ENCODE assay signal across 14 cellular contexts in genomic region chr3:40451551-40451950, GRCh38. TPM values are rescaled to one million over a fixed set of nuclear protein-coding genes. Genes with fewer than 3 reads are reported as not detected.
DNase-seq lines count a peak whose midpoint lies in the region; ATAC-seq and TF ChIP-seq lines count a peak whose summit lies in the region.
"Had no signal": no experiment of that assay in that cellular context is flagged by ENCODE, and none has a peak within 500 bp of the region (broad histone marks: within the 10 kb centered on the region; RNA-seq: fewer than 3 reads in every experiment).

No MANE protein-coding gene starts in this region.

- peaks cover 12% of the 10 kb centered on the region for H3K4me1 ChIP-seq in CD4-positive, CD25-positive, alpha-beta regulatory T cell (ENCODE audit: control insufficient read depth, insufficient read depth, low read length, poor library complexity, severe bottlenecking)
- H3K4me1 ChIP-seq in Caco-2, result no peaks in the 10 kb centered on the region
- H3K4me1 ChIP-seq in naive thymus-derived CD4-positive, alpha-beta T cell (ENCODE audit: control insufficient read depth in 2 of 2, insufficient read depth in 2 of 2, low read length in 2 of 2), result peaks cover 9 to 13% of the 10 kb centered on the region in 2 donors

- peaks cover 0 to 2% (median 0%) of the 10 kb centered on the region in 7 donors for H3K9me3 Mint-ChIP-seq in CD4-positive, CD25-positive, alpha-beta regulatory T cell
- no peaks in the 10 kb centered on the region for H3K9me3 Mint-ChIP-seq in Caco-2 (ENCODE audit: unreplicated experiment)
- no peaks in the 10 kb centered on the region for H3K9me3 Mint-ChIP-seq in activated T-helper 2 cell treated with anti-CD3 and anti-CD28 coated beads, Interferon-gamma antibody, Interleukin-2, Interleukin-4, amounts not matched to agents 10 μg/mL and 5 μg/mL and 100 μg/mL, durations not matched to agents 14 hours and 24 hours and 36 hours
- H3K9me3 Mint-ChIP-seq in naive thymus-derived CD4-positive, alpha-beta T cell, result peaks cover 0 to 2% (median 0%) of the 10 kb centered on the region in 11 donors
- H3K9me3 Mint-ChIP-seq: CD14-positive monocyte had no signal

- no peaks in the 10 kb centered on the region for H3K27me3 Mint-ChIP-seq in CD4-positive, CD25-positive, alpha-beta regulatory T cell
- H3K27me3 Mint-ChIP-seq in Caco-2 (ENCODE audit: insufficient read depth, unreplicated experiment), result no peaks in the 10 kb centered on the region
- H3K27me3 Mint-ChIP-seq in activated T-helper 2 cell treated with anti-CD3 and anti-CD28 coated beads, Interferon-gamma antibody, Interleukin-2, Interleukin-4, amounts not matched to agents 10 μg/mL and 5 μg/mL and 100 μg/mL, durations not matched to agents 14 hours and 24 hours and 36 hours (ENCODE audit: low read depth), result no peaks in the 10 kb centered on the region
- no peaks in the 10 kb centered on the region for H3K27me3 Mint-ChIP-seq in naive thymus-derived CD4-positive, alpha-beta T cell

- H3K27ac ChIP-seq in CD4-positive, CD25-positive, alpha-beta regulatory T cell (ENCODE audit: insufficient read depth, low read length, poor library complexity, severe bottlenecking), result no peak overlapping the region
- H3K27ac ChIP-seq in naive thymus-derived CD4-positive, alpha-beta T cell (ENCODE audit: low read depth, low read length), result no peak overlapping the region

- peak overlapping the region; percentile 24 to 91 (median 36) for H3K4me3 Mint-ChIP-seq in CD4-positive, CD25-positive, alpha-beta regulatory T cell
- peak overlapping the region; percentile 82 for H3K4me3 Mint-ChIP-seq in Caco-2 (ENCODE audit: unreplicated experiment)
- peak overlapping the region; percentile 9 for H3K4me3 Mint-ChIP-seq in activated T-helper 2 cell treated with anti-CD3 and anti-CD28 coated beads, Interferon-gamma antibody, Interleukin-2, Interleukin-4, amounts not matched to agents 10 μg/mL and 5 μg/mL and 100 μg/mL, durations not matched to agents 14 hours and 24 hours and 36 hours (ENCODE audit: low read depth)
- H3K4me3 Mint-ChIP-seq in naive thymus-derived CD4-positive, alpha-beta T cell, result peak overlapping the region in 6 of 10 donors; percentile 1 to 99 (median 90)

- DNase-seq in CD4-positive, CD25-positive, alpha-beta regulatory T cell, result no peak
- DNase-seq in Caco-2 (no peak), HuH-7.5 (ENCODE audit: low spot score) (no peak), inferior parietal cortex (ENCODE audit: extremely low spot score) (no peak)
- DNase-seq in activated T-helper 2 cell treated with anti-CD3 and anti-CD28 coated beads, Interferon-gamma antibody, Interleukin-2, Interleukin-4, amounts not matched to agents 10 μg/mL and 5 μg/mL and 100 μg/mL, durations not matched to agents 14 hours and 24 hours and 36 hours (ENCODE audit: low spot score), result no peak
- DNase-seq in naive thymus-derived CD4-positive, alpha-beta T cell, result no peak
- DNase-seq: cortex of kidney, heart right ventricle, kidney glomerular epithelial cell, substantia nigra had no signal

- peaks cover 15% of the 10 kb centered on the region for H3K36me3 Mint-ChIP-seq in CD4-positive, CD25-positive, alpha-beta regulatory T cell
- H3K36me3 Mint-ChIP-seq in Caco-2 (ENCODE audit: insufficient read depth, unreplicated experiment), result peaks cover 2% of the 10 kb centered on the region
- no peaks in the 10 kb centered on the region for H3K36me3 Mint-ChIP-seq in activated T-helper 2 cell treated with anti-CD3 and anti-CD28 coated beads, Interferon-gamma antibody, Interleukin-2, Interleukin-4, amounts not matched to agents 10 μg/mL and 5 μg/mL and 100 μg/mL, durations not matched to agents 14 hours and 24 hours and 36 hours (ENCODE audit: low read depth)
- H3K36me3 Mint-ChIP-seq in naive thymus-derived CD4-positive, alpha-beta T cell, result peaks cover 0 to 10% (median 2%) of the 10 kb centered on the region in 5 donors

- POLR2A ChIA-PET in Caco-2 (lab: Charles Lee), result interaction anchor here (0.5 to 1.2 kb wide), 2 partner anchors 54 to 125 kb away, joined by 4 to 6 read pairs; partner anchors contain the start of gene ZNF620
- POLR2A ChIA-PET in naive thymus-derived CD4-positive, alpha-beta T cell (lab: Charles Lee), result interaction anchor here (0.8 to 4.9 kb wide), 7 partner anchors 10 to 143 kb away, joined by 3 to 37 read pairs (median 6); partner anchors contain the start of genes EIF1B and ZNF621

- H3K36me3 ChIP-seq in CD4-positive, CD25-positive, alpha-beta regulatory T cell (ENCODE audit: control insufficient read depth, insufficient read depth, low read length), result peaks cover under 1% of the 10 kb centered on the region
- H3K36me3 ChIP-seq in Caco-2 (ENCODE audit: control insufficient read depth, insufficient read depth, low read length), result no peaks in the 10 kb centered on the region; the same call in 1 of the 2 replicates
- no peaks in the 10 kb centered on the region for H3K36me3 ChIP-seq in naive thymus-derived CD4-positive, alpha-beta T cell (ENCODE audit: control insufficient read depth in 2 of 3, insufficient read depth in 3 of 3, low read length in 3 of 3)

- TF ChIP-seq CTCF in Caco-2 (IDR thresholded peaks at IDR 0.05; ENCODE audit: insufficient read depth in 1 of 2, low read depth in 1 of 2, low read length in 1 of 2, severe bottlenecking in 1 of 2, unreplicated experiment in 1 of 2), result no peak

- intact Hi-C loops in Caco-2 (cut with micrococcal nuclease; ENCODE audit: unreplicated experiment), result no loop called here
- intact Hi-C loops in activated T-helper 2 cell treated with anti-CD3 and anti-CD28 coated beads, Interferon-gamma antibody, Interleukin-2, Interleukin-4, amounts not matched to agents 10 μg/mL and 5 μg/mL and 100 μg/mL, durations not matched to agents 14 hours and 24 hours and 36 hours (cut with micrococcal nuclease), result loop anchor here (5.0 to 10.0 kb wide), 2 partner anchors 1044 to 1643 kb away; partner anchors contain the start of genes RPSA and TRAK1
- intact Hi-C loops in naive thymus-derived CD4-positive, alpha-beta T cell (cut with micrococcal nuclease), result loop anchor here (5.0 to 10.0 kb wide), 4 partner anchors 259 to 1563 kb away; partner anchors contain the start of genes RPSA (in 1 of the 2), SCN11A (in 1 of the 2) and WDR48 (in 1 of the 2)

- no peaks in the 10 kb centered on the region for H3K27me3 ChIP-seq in CD4-positive, CD25-positive, alpha-beta regulatory T cell (ENCODE audit: control insufficient read depth, insufficient read depth, low read length)
- H3K27me3 ChIP-seq in Caco-2 (replicated peaks; ENCODE audit: control insufficient read depth, insufficient read depth, low read length), result no peaks in the 10 kb centered on the region
- H3K27me3 ChIP-seq in naive thymus-derived CD4-positive, alpha-beta T cell (ENCODE audit: control insufficient read depth in 2 of 2, insufficient read depth in 2 of 2, low read length in 2 of 2), result no peaks in the 10 kb centered on the region
- H3K27me3 ChIP-seq: ascending aorta, heart right ventricle had no signal

- CTCF ChIA-PET in Caco-2 (lab: Charles Lee), result no interaction called here
- CTCF ChIA-PET in naive thymus-derived CD4-positive, alpha-beta T cell (lab: Charles Lee), result interaction anchor here (0.7 kb wide), 1 partner anchor 122 kb away, joined by 3 read pairs; no protein-coding TSS in a partner anchor

- H3K4me1 Mint-ChIP-seq in CD4-positive, CD25-positive, alpha-beta regulatory T cell, result peaks cover 0 to 31% (median 24%) of the 10 kb centered on the region in 4 donors
- peaks cover 13% of the 10 kb centered on the region for H3K4me1 Mint-ChIP-seq in Caco-2 (ENCODE audit: low read depth, unreplicated experiment)
- H3K4me1 Mint-ChIP-seq in activated T-helper 2 cell treated with anti-CD3 and anti-CD28 coated beads, Interferon-gamma antibody, Interleukin-2, Interleukin-4, amounts not matched to agents 10 μg/mL and 5 μg/mL and 100 μg/mL, durations not matched to agents 14 hours and 24 hours and 36 hours (ENCODE audit: low read depth), result peaks cover 20% of the 10 kb centered on the region
- H3K4me1 Mint-ChIP-seq in naive thymus-derived CD4-positive, alpha-beta T cell, result peaks cover 15 to 43% (median 32%) of the 10 kb centered on the region in 7 donors

- peak overlapping the region in 1 of 3 donors; percentile 55 for H3K27ac Mint-ChIP-seq in CD4-positive, CD25-positive, alpha-beta regulatory T cell
- no peak overlapping the region for H3K27ac Mint-ChIP-seq in Caco-2 (ENCODE audit: unreplicated experiment)
- H3K27ac Mint-ChIP-seq in activated T-helper 2 cell treated with anti-CD3 and anti-CD28 coated beads, Interferon-gamma antibody, Interleukin-2, Interleukin-4, amounts not matched to agents 10 μg/mL and 5 μg/mL and 100 μg/mL, durations not matched to agents 14 hours and 24 hours and 36 hours, result no peak overlapping the region
- H3K27ac Mint-ChIP-seq in naive thymus-derived CD4-positive, alpha-beta T cell, result peak overlapping the region in 7 of 9 donors; percentile 12 to 98 (median 49)

- H3K9me3 ChIP-seq in CD4-positive, CD25-positive, alpha-beta regulatory T cell (ENCODE audit: control insufficient read depth in 2 of 2, low read length in 2 of 2), result no peaks in the 10 kb centered on the region
- H3K9me3 ChIP-seq in Caco-2, result no peaks in the 10 kb centered on the region
- no peaks in the 10 kb centered on the region for H3K9me3 ChIP-seq in naive thymus-derived CD4-positive, alpha-beta T cell (ENCODE audit: control insufficient read depth in 2 of 3, low read length in 3 of 3)
- H3K9me3 ChIP-seq: ascending aorta, heart right ventricle had no signal

- no peak overlapping the region for H3K4me3 ChIP-seq in CD4-positive, CD25-positive, alpha-beta regulatory T cell (ENCODE audit: low read depth, low read length)
- H3K4me3 ChIP-seq in Caco-2 (ENCODE audit: low read depth, low read length), result no peak overlapping the region
- no peak overlapping the region for H3K4me3 ChIP-seq in naive thymus-derived CD4-positive, alpha-beta T cell (ENCODE audit: low read length)

- ATAC-seq in CD4-positive, CD25-positive, alpha-beta regulatory T cell (ENCODE audit: low read depth in 2 of 2), result no peak
- ATAC-seq in naive thymus-derived CD4-positive, alpha-beta T cell, result no peak
- no peak for ATAC-seq in HG03159 (IDR thresholded peaks at IDR 0.05; ENCODE audit: unreplicated experiment)
- ATAC-seq: esophagus mucosa, heart right ventricle had no signal

- BruUV-seq in Caco-2 (replicated peaks; lab: Mats Ljungman, UMichigan), result no TSS peak

RNA-seq across cellular contexts. Expression of gene RPL14, which starts 5.6 kb away (rescaled TPM):
- 2,234 TPM for total RNA-seq in CD4-positive, CD25-positive, alpha-beta regulatory T cell
- 1,000 to 10,000 TPM in 3 of 4 donors, 100 to 1,000 TPM in 1; 926 to 1,854 (median 1,324) TPM for polyA plus RNA-seq in CD4-positive, CD25-positive, alpha-beta regulatory T cell
- 1,589 and 1,699 TPM in 2 replicates for total RNA-seq in Caco-2 (2022)
- 2,421 and 2,433 TPM in 2 replicates for total RNA-seq in activated T-helper 2 cell treated with anti-CD3 and anti-CD28 coated beads, Interferon-gamma antibody, Interleukin-2, Interleukin-4, amounts not matched to agents 10 μg/mL and 5 μg/mL and 100 μg/mL, durations not matched to agents 14 hours and 24 hours and 36 hours
- total RNA-seq in naive thymus-derived CD4-positive, alpha-beta T cell, result 1,000 to 10,000 TPM; 2,135 to 3,746 (median 3,320) TPM
- 1,000 to 10,000 TPM; 1,689 to 2,002 TPM for polyA plus RNA-seq in naive thymus-derived CD4-positive, alpha-beta T cell

RNA-seq across cellular contexts. Expression of gene ZNF619, which starts 25.4 kb away (rescaled TPM):
- 5.3 TPM for total RNA-seq in CD4-positive, CD25-positive, alpha-beta regulatory T cell
- 1 to 10 TPM; 2.1 to 4.0 (median 3.2) TPM for polyA plus RNA-seq in CD4-positive, CD25-positive, alpha-beta regulatory T cell
- total RNA-seq in Caco-2 (2022), result 4.9 and 6.8 TPM in 2 replicates
- 7.8 and 9.1 TPM in 2 replicates for total RNA-seq in activated T-helper 2 cell treated with anti-CD3 and anti-CD28 coated beads, Interferon-gamma antibody, Interleukin-2, Interleukin-4, amounts not matched to agents 10 μg/mL and 5 μg/mL and 100 μg/mL, durations not matched to agents 14 hours and 24 hours and 36 hours
- total RNA-seq in naive thymus-derived CD4-positive, alpha-beta T cell, result 10 to 100 TPM in 3 of 5 experiments, 1 to 10 TPM in 2; 5.0 to 13.9 (median 12.3) TPM
- 1 to 10 TPM; 2.9 to 3.2 TPM for polyA plus RNA-seq in naive thymus-derived CD4-positive, alpha-beta T cell

RNA-seq across cellular contexts. Expression of gene ZNF620, which starts 54.3 kb away (rescaled TPM):
- 2.4 TPM for total RNA-seq in CD4-positive, CD25-positive, alpha-beta regulatory T cell
- polyA plus RNA-seq in CD4-positive, CD25-positive, alpha-beta regulatory T cell, result 1 to 10 TPM; 2.6 to 4.5 (median 3.4) TPM
- 11.9 and 12.1 TPM in 2 replicates for total RNA-seq in Caco-2 (2022)
- total RNA-seq in activated T-helper 2 cell treated with anti-CD3 and anti-CD28 coated beads, Interferon-gamma antibody, Interleukin-2, Interleukin-4, amounts not matched to agents 10 μg/mL and 5 μg/mL and 100 μg/mL, durations not matched to agents 14 hours and 24 hours and 36 hours, result 6.3 and 6.7 TPM in 2 replicates
- total RNA-seq in naive thymus-derived CD4-positive, alpha-beta T cell, result 1 to 10 TPM; 1.3 to 6.4 (median 3.3) TPM
- polyA plus RNA-seq in naive thymus-derived CD4-positive, alpha-beta T cell, result 1 to 10 TPM; 3.6 to 3.8 TPM
- total RNA-seq: ascending aorta had no signal

Comparison
In these comparisons a context has a peak if more than half of its experiments do, and no peak if none do; other contexts are left out.
1. H3K27ac Mint-ChIP-seq: peak in naive thymus-derived CD4-positive, alpha-beta T cell (7 of 9); none in Caco-2 (single experiment) and activated T-helper 2 cell treated with anti-CD3 and anti-CD28 coated beads, Interferon-gamma antibody, Interleukin-2, Interleukin-4, amounts not matched to agents 10 μg/mL and 5 μg/mL and 100 μg/mL, durations not matched to agents 14 hours and 24 hours and 36 hours (single experiment).
2. H3K4me3 Mint-ChIP-seq: peak in every context shown above with its lines; median percentile 90 in naive thymus-derived CD4-positive, alpha-beta T cell; 82 in Caco-2; 36 in CD4-positive, CD25-positive, alpha-beta regulatory T cell; 9 in activated T-helper 2 cell treated with anti-CD3 and anti-CD28 coated beads, Interferon-gamma antibody, Interleukin-2, Interleukin-4, amounts not matched to agents 10 μg/mL and 5 μg/mL and 100 μg/mL, durations not matched to agents 14 hours and 24 hours and 36 hours.